ENCODE assay signal across 8 cellular contexts in the genomic region with DNA sequence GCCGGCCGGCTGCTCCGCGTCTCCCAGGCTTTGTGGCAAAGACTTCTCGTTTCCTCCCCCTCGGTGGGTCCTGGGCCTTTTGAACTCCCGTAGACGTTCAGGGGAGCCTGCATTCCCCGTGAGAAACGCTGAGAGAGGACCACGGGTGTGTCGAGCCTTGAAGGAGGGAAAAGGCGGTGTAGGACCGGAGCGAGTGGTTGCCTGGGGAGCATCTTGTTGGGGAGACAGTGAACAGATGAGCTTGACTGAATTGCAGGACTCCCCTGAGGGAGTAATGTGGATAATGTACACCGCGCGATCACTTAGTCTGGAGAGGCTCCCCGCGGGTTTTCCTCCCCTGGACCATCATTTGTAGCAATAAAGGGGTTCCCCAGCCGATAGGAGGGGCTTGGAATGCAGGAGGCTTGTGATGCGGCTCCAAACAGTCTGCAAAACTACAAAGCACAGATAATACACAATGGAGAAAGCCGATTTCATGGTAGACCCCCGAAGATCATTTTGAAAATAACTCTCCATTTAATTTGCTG.
A peak's percentile ranks its signal among the peaks of the same experiment; 100 is the strongest.
DNase-seq lines count a peak whose midpoint lies in the region; ATAC-seq and TF ChIP-seq lines count a peak whose summit lies in the region.

No MANE protein-coding gene starts in this region.

- peak overlapping the region; percentile 79 for H3K4me2 ChIP-seq in Loucy (ENCODE audit: low read depth, low read length, poor library complexity, severe bottlenecking)

- no peaks in the 10 kb centered on the region for H3K9me2 ChIP-seq in Loucy (replicated peaks; ENCODE audit: low read depth, low read length)

- H3K4me3 ChIP-seq in Loucy (ENCODE audit: low read length, poor library complexity, severe bottlenecking) (peak overlapping the region; percentile 96), coronary artery (peak overlapping the region; percentile 84), muscle layer of duodenum (ENCODE audit: low read depth in 1 of 2, low read length in 2 of 2) (peak overlapping the region; percentile 70 to 89)

- H3K36me3 ChIP-seq in ES-I3 (ENCODE audit: insufficient read depth, low read length) (no peaks in the 10 kb centered on the region), Loucy (ENCODE audit: insufficient read depth, low read length) (no peaks in the 10 kb centered on the region), muscle layer of duodenum (ENCODE audit: control insufficient read depth in 1 of 2, insufficient read depth in 2 of 2, low read length in 2 of 2) (no peaks in the 10 kb centered on the region)

- peak overlapping the region; percentile 93 for H3K9ac ChIP-seq in ES-I3 (ENCODE audit: low read depth, low read length)
- H3K9ac ChIP-seq in Loucy (ENCODE audit: low read depth, low read length, poor library complexity, severe bottlenecking) = peak overlapping the region; percentile 87

- H3K27me3 ChIP-seq in Loucy (ENCODE audit: insufficient read depth, low read length, poor library complexity, severe bottlenecking) = peaks cover 26% of the 10 kb centered on the region
- no peaks in the 10 kb centered on the region for H3K27me3 ChIP-seq in muscle layer of duodenum (ENCODE audit: low read depth, low read length)

- H3K4me1 ChIP-seq in ES-I3 (ENCODE audit: insufficient read depth, low read length) = no peaks in the 10 kb centered on the region
- H3K4me1 ChIP-seq in Loucy (ENCODE audit: insufficient read depth, low read length, poor library complexity, severe bottlenecking) = peaks cover 32% of the 10 kb centered on the region
- H3K4me1 ChIP-seq in muscle layer of duodenum (ENCODE audit: control insufficient read depth in 1 of 2, insufficient read depth in 2 of 2, low read length in 2 of 2) = peaks cover 0 to 8% of the 10 kb centered on the region in 2 donors

- H3K79me2 ChIP-seq in Loucy (ENCODE audit: insufficient read depth, low read length) = peaks cover 49% of the 10 kb centered on the region

- H3F3A ChIP-seq in Loucy (ENCODE audit: low read depth) = no peaks in the 10 kb centered on the region

- peak overlapping the region; percentile 91 for H2AFZ ChIP-seq in Loucy (ENCODE audit: low read length)

- TF ChIP-seq CTCF in Loucy (conservative IDR thresholded peaks at IDR 0.05; ENCODE audit: low read length) = no peak
- no peak for TF ChIP-seq CTCF in coronary artery (IDR thresholded peaks at IDR 0.05)

- no peak for DNase-seq in coronary artery (ENCODE audit: low spot score)
- DNase-seq in DMS153 treated with DMSO at 0.1 percent for 48 hours (lab: John Stamatoyannopoulos, UW; ENCODE audit: unreplicated experiment) = no peak
- no peak for DNase-seq in NCI-H82 (lab: John Stamatoyannopoulos, UW)
- no peak for DNase-seq in kidney glomerular epithelial cell (lab: John Stamatoyannopoulos, UW)

- H3K27ac ChIP-seq in coronary artery = peak overlapping the region; percentile 91 to 95
- H3K27ac ChIP-seq in muscle layer of duodenum (ENCODE audit: low read length) = peak overlapping the region; percentile 89

- peak; percentile 19 for ATAC-seq in GM21526 (IDR thresholded peaks at IDR 0.05; ENCODE audit: low FRiP score, unreplicated experiment)

- peaks cover 22% of the 10 kb centered on the region for H4K20me1 ChIP-seq in Loucy (ENCODE audit: insufficient read depth, low read length, poor library complexity, severe bottlenecking)

- H3K9me3 ChIP-seq in ES-I3 (ENCODE audit: control insufficient read depth, insufficient read depth, low read length) (no peaks in the 10 kb centered on the region), Loucy (ENCODE audit: insufficient read depth, low read depth, low read length) (no peaks in the 10 kb centered on the region), muscle layer of duodenum (ENCODE audit: control insufficient read depth in 1 of 2, low read length in 2 of 2) (no peaks in the 10 kb centered on the region)
